22 cellular contexts compared by ENCODE assay signal in genomic region chr15:93036922-93037321, GRCh38. TPM values are rescaled to one million over a fixed set of nuclear protein-coding genes. Genes with fewer than 3 reads are reported as not detected.
DNase-seq lines count a peak whose midpoint lies in the region; ATAC-seq, FAIRE-seq and TF ChIP-seq lines count a peak whose summit lies in the region.
"Had no signal": no experiment of that assay in that cellular context is flagged by ENCODE, and none has a peak within 500 bp of the region (broad histone marks: within the 10 kb centered on the region; RNA-seq: fewer than 3 reads in every experiment).

No MANE protein-coding gene starts in this region.

- TF ChIP-seq CTCF in left ventricle myocardium inferior (IDR thresholded peaks at IDR 0.05; ENCODE audit: borderline replicate concordance): no peak
- no peak for TF ChIP-seq CTCF in right atrium auricular region (IDR thresholded peaks at IDR 0.05)
- TF ChIP-seq CTCF in K562 (IDR thresholded peaks at IDR 0.05 in 2 of 3, conservative IDR thresholded peaks at IDR 0.05 in 1 of 3; ENCODE audit: insufficient read depth in 2 of 3, low read depth in 1 of 3, low read length in 3 of 3): no peak
- TF ChIP-seq CTCF in vagina (IDR thresholded peaks at IDR 0.05): no peak

- ATAC-seq in K562: peak; percentile 15
- ATAC-seq in naive thymus-derived CD4-positive, alpha-beta T cell: peak; percentile 19
- no peak for ATAC-seq in natural killer cell treated with Interleukin-12 subunit alpha and Interleukin-12 subunit beta and Interleukin-15 and Interleukin-18, amount 100 ng/mL, for 72 hours
- ATAC-seq: WTC11 had no signal

- H3K36me3 Mint-ChIP-seq in naive thymus-derived CD4-positive, alpha-beta T cell: no peaks in the 10 kb centered on the region
- no peaks in the 10 kb centered on the region for H3K36me3 Mint-ChIP-seq in natural killer cell treated with Interleukin-12 subunit alpha and Interleukin-12 subunit beta and Interleukin-15 and Interleukin-18, amount 100 ng/mL, for 72 hours
- H3K36me3 Mint-ChIP-seq: CD4-positive, alpha-beta memory T cell; stimulated activated effector memory CD8-positive, alpha-beta T cell treated with anti-CD3 and anti-CD28 coated beads, Interleukin-12 subunit alpha, Interleukin-12 subunit beta, amount 100 ng/mL, for 72 hours had no signal

- TF ChIP-seq POLR2A in K562 (conservative IDR thresholded peaks at IDR 0.05): no peak
- TF ChIP-seq POLR2A in vagina (IDR thresholded peaks at IDR 0.05): no peak

- no peaks in the 10 kb centered on the region; the same call in 1 of the 2 replicates for H4K20me1 ChIP-seq in K562 (replicated peaks; ENCODE audit: control insufficient read depth, insufficient read depth, low read length)

- CTCF ChIA-PET in K562 (lab: Yijun Ruan, JAX; ENCODE audit: low intra/inter-chr PET ratio): no interaction called here
- CTCF ChIA-PET in naive thymus-derived CD4-positive, alpha-beta T cell (lab: Charles Lee): no interaction called here

- TF ChIP-seq EP300 in K562 (IDR thresholded peaks at IDR 0.05; ENCODE audit: low read length): no peak

- DNase-seq in left ventricle myocardium inferior (no peak), right atrium auricular region (ENCODE audit: low spot score) (no peak), K562 (ENCODE audit: extremely low read depth in 1 of 4, low spot score in 3 of 4) (no peak), vagina (ENCODE audit: extremely low spot score in 2 of 2) (no peak), AML-193 (lab: John Stamatoyannopoulos, UW) (no peak)
- no peak for DNase-seq in naive thymus-derived CD4-positive, alpha-beta T cell
- DNase-seq in stimulated activated CD4-positive, alpha-beta T cell treated with anti-CD3 and anti-CD28 coated beads, Interleukin-4, amount 100 ng/mL, for 24 hours: no peak
- DNase-seq in natural killer cell treated with Interleukin-12 subunit alpha and Interleukin-12 subunit beta and Interleukin-15 and Interleukin-18, amount 100 ng/mL, for 72 hours (ENCODE audit: low spot score): no peak
- DNase-seq: activated CD4-positive, alpha-beta T cell treated with anti-CD3 and anti-CD28 coated beads, Interleukin-2, amount 50 U/mL, for 4 hours; activated naive CD4-positive, alpha-beta T cell; CD4-positive, alpha-beta memory T cell; effector CD4-positive, alpha-beta T cell; NCI-H1436 had no signal

- H3K4me2 ChIP-seq in K562 (ENCODE audit: insufficient read depth, low read length): 0 out of 2 replicates have a peak overlapping the region, but pooled peaks have one; percentile 26
- H3K4me2 ChIP-seq: neural progenitor cell had no signal

- no peaks in the 10 kb centered on the region for H3K79me2 ChIP-seq in K562 (ENCODE audit: control insufficient read depth, insufficient read depth, low read length)

- in situ Hi-C loops in K562 (cut with MboI): loop anchor here (5.0 to 25.0 kb wide), 2 partner anchors 1085 to 1275 kb away; no protein-coding TSS in a partner anchor

- H3K4me3 ChIP-seq in left ventricle myocardium inferior (no peak overlapping the region), right atrium auricular region (no peak overlapping the region), K562 (no peak overlapping the region), vagina (no peak overlapping the region)
- H3K4me3 ChIP-seq in naive thymus-derived CD4-positive, alpha-beta T cell (ENCODE audit: low read length): no peak overlapping the region
- H3K4me3 ChIP-seq: neural progenitor cell, SK-N-MC had no signal

- H3K9me3 ChIP-seq in left ventricle myocardium inferior (replicated peaks) (no peaks in the 10 kb centered on the region), right atrium auricular region (no peaks in the 10 kb centered on the region), K562 (replicated peaks; ENCODE audit: control insufficient read depth, insufficient read depth, low read depth, low read length) (no peaks in the 10 kb centered on the region), vagina (no peaks in the 10 kb centered on the region)
- no peaks in the 10 kb centered on the region for H3K9me3 ChIP-seq in naive thymus-derived CD4-positive, alpha-beta T cell (ENCODE audit: control insufficient read depth in 2 of 3, low read length in 3 of 3)

- H2AFZ ChIP-seq in K562 (ENCODE audit: low read depth, low read length): peak overlapping the region; percentile 91
- H2AFZ ChIP-seq: neural progenitor cell had no signal

- POLR2A ChIA-PET in K562 (lab: Yijun Ruan, JAX): interaction anchor here (0.6 to 1.5 kb wide), 4 partner anchors 8 to 303 kb away, joined by 3 to 6 read pairs (median 4); no protein-coding TSS in a partner anchor
- POLR2A ChIA-PET in naive thymus-derived CD4-positive, alpha-beta T cell (lab: Charles Lee): no interaction called here

- H3K4me1 ChIP-seq in left ventricle myocardium inferior (peaks cover 9% of the 10 kb centered on the region), right atrium auricular region (peaks cover 0 to 6% of the 10 kb centered on the region in 2 donors), K562 (replicated peaks in 1 of 2; ENCODE audit: control insufficient read depth in 2 of 2, insufficient read depth in 2 of 2, low read length in 2 of 2) (peaks cover 10 to 20% of the 10 kb centered on the region in 2 experiments; a peak in 4 of 5 replicates), vagina (peaks cover 20% of the 10 kb centered on the region)
- H3K4me1 ChIP-seq in naive thymus-derived CD4-positive, alpha-beta T cell (ENCODE audit: control insufficient read depth in 2 of 2, insufficient read depth in 2 of 2, low read length in 2 of 2): no peaks in the 10 kb centered on the region

- BruUV-seq in K562 (replicated peaks; lab: Mats Ljungman, UMichigan): no TSS peak

- 15% methylated on average over 18 of the region's 18 CpGs for WGBS in K562 (ENCODE audit: insufficient coverage, low coverage, missing lambda C conversion rate)

- H3K27me3 ChIP-seq in left ventricle myocardium inferior (ENCODE audit: low read depth) (peaks cover 11% of the 10 kb centered on the region), right atrium auricular region (no peaks in the 10 kb centered on the region), K562 (ENCODE audit: control insufficient read depth in 2 of 2, insufficient read depth in 2 of 2, low read length in 2 of 2) (peaks cover 9 to 38% of the 10 kb centered on the region in 2 experiments), vagina (no peaks in the 10 kb centered on the region)
- H3K27me3 ChIP-seq in naive thymus-derived CD4-positive, alpha-beta T cell (ENCODE audit: control insufficient read depth in 2 of 2, insufficient read depth in 2 of 2, low read length in 2 of 2): no peaks in the 10 kb centered on the region
- H3K27me3 ChIP-seq: neural progenitor cell had no signal

- no peak for TF ChIP-seq RAD21 in K562 (CRISPR knock-in tag; conservative IDR thresholded peaks at IDR 0.05 in 1 of 2, IDR thresholded peaks at IDR 0.05 in 1 of 2)

- 0 out of 4 replicates have a peak overlapping the region, but pooled peaks of 1 of the 2 experiments have one; percentile 1 for H3K9ac ChIP-seq in K562 (ENCODE audit: insufficient read depth in 1 of 2, low read depth in 2 of 2, low read length in 2 of 2)
- H3K9ac ChIP-seq: neural progenitor cell had no signal

- H3K9me1 ChIP-seq in K562 (ENCODE audit: control insufficient read depth, insufficient read depth, low read length): peaks cover 5% of the 10 kb centered on the region

- no peaks in the 10 kb centered on the region for H3K9me3 Mint-ChIP-seq in naive thymus-derived CD4-positive, alpha-beta T cell
- no peaks in the 10 kb centered on the region for H3K9me3 Mint-ChIP-seq in natural killer cell treated with Interleukin-12 subunit alpha and Interleukin-12 subunit beta and Interleukin-15 and Interleukin-18, amount 100 ng/mL, for 72 hours
- H3K9me3 Mint-ChIP-seq: central memory CD8-positive, alpha-beta T cell; mesothelial cell of epicardium; neural progenitor cell; stimulated activated effector memory CD8-positive, alpha-beta T cell treated with anti-CD3 and anti-CD28 coated beads, Interleukin-12 subunit alpha, Interleukin-12 subunit beta, amount 100 ng/mL, for 72 hours had no signal

- H3K4me1 Mint-ChIP-seq in naive thymus-derived CD4-positive, alpha-beta T cell: peaks cover 4 to 11% (median 5%) of the 10 kb centered on the region in 7 donors
- peaks cover 8 to 12% of the 10 kb centered on the region in 2 donors for H3K4me1 Mint-ChIP-seq in natural killer cell treated with Interleukin-12 subunit alpha and Interleukin-12 subunit beta and Interleukin-15 and Interleukin-18, amount 100 ng/mL, for 72 hours (ENCODE audit: low read depth in 2 of 2)

- no peak for FAIRE-seq in K562 (lab: Jason Lieb, UNC)
- FAIRE-seq: GM19239 had no signal

- H3K4me3 Mint-ChIP-seq in naive thymus-derived CD4-positive, alpha-beta T cell: peak overlapping the region in 1 of 10 donors; percentile 14
- no peak overlapping the region for H3K4me3 Mint-ChIP-seq in natural killer cell treated with Interleukin-12 subunit alpha and Interleukin-12 subunit beta and Interleukin-15 and Interleukin-18, amount 100 ng/mL, for 72 hours
- H3K4me3 Mint-ChIP-seq: central memory CD8-positive, alpha-beta T cell; mesothelial cell of epicardium; neural progenitor cell; WTC11 had no signal

- H3K36me3 ChIP-seq in left ventricle myocardium inferior: no peaks in the 10 kb centered on the region
- H3K36me3 ChIP-seq in right atrium auricular region: no peaks in the 10 kb centered on the region
- H3K36me3 ChIP-seq in K562 (ENCODE audit: control insufficient read depth, insufficient read depth, low read length): no peaks in the 10 kb centered on the region
- no peaks in the 10 kb centered on the region for H3K36me3 ChIP-seq in naive thymus-derived CD4-positive, alpha-beta T cell (ENCODE audit: control insufficient read depth in 2 of 3, insufficient read depth in 3 of 3, low read length in 3 of 3)
- no peaks in the 10 kb centered on the region for H3K36me3 ChIP-seq in vagina
- H3K36me3 ChIP-seq: neural progenitor cell had no signal

- no peak overlapping the region for H3K27ac Mint-ChIP-seq in naive thymus-derived CD4-positive, alpha-beta T cell
- H3K27ac Mint-ChIP-seq in natural killer cell treated with Interleukin-12 subunit alpha and Interleukin-12 subunit beta and Interleukin-15 and Interleukin-18, amount 100 ng/mL, for 72 hours: no peak overlapping the region
- H3K27ac Mint-ChIP-seq: CD4-positive, alpha-beta memory T cell; mesothelial cell of epicardium had no signal

- H3K27ac ChIP-seq in left ventricle myocardium inferior (replicated peaks) (peak overlapping the region; percentile 56), right atrium auricular region (peak overlapping the region in 1 of 2 donors; percentile 42), K562 (ENCODE audit: extremely low read depth, low read depth, low read length) (no peak overlapping the region), vagina (peak overlapping the region; percentile 39)
- H3K27ac ChIP-seq in naive thymus-derived CD4-positive, alpha-beta T cell (ENCODE audit: low read depth, low read length): no peak overlapping the region
- H3K27ac ChIP-seq: neural progenitor cell, SK-N-MC had no signal

- H3K27me3 Mint-ChIP-seq in naive thymus-derived CD4-positive, alpha-beta T cell: peaks cover 0 to 4% (median 0%) of the 10 kb centered on the region in 5 donors
- peaks cover 0 to 2% of the 10 kb centered on the region in 2 donors for H3K27me3 Mint-ChIP-seq in natural killer cell treated with Interleukin-12 subunit alpha and Interleukin-12 subunit beta and Interleukin-15 and Interleukin-18, amount 100 ng/mL, for 72 hours
- H3K27me3 Mint-ChIP-seq: CD4-positive, alpha-beta memory T cell; central memory CD8-positive, alpha-beta T cell had no signal

- intact Hi-C loops in left ventricle myocardium inferior (cut with micrococcal nuclease) (loop anchor here (10.0 kb wide), 1 partner anchor 1288 kb away; no protein-coding TSS in a partner anchor), K562 (cut with micrococcal nuclease) (loop anchor here (2.0 to 10.0 kb wide), 2 partner anchors 16 to 242 kb away; no protein-coding TSS in a partner anchor), vagina (cut with DNase I) (loop anchor here (10.0 kb wide), 1 partner anchor 948 kb away; no protein-coding TSS in a partner anchor)
- intact Hi-C loops in naive thymus-derived CD4-positive, alpha-beta T cell (cut with micrococcal nuclease): loop anchor here in 1 of 2 donors (10.0 kb wide), 1 partner anchor 958 kb away; no protein-coding TSS in a partner anchor

RNA-seq across cellular contexts. Expression of gene RGMA, which starts 52.1 kb away (rescaled TPM):
- total RNA-seq in left ventricle myocardium inferior (16.9 TPM), right atrium auricular region (1 to 10 TPM; 7.2 to 9.9 TPM), K562 (2014; rRNA removed) (0.05 TPM in 1 of 2 replicates, not detected in the other), K562 (2014; rRNA removed; fragmentation: Illumina TruSeq; extraction: Trizol) (not detected in 2 replicates), K562 (2015; rRNA removed; fragmentation: Illumina TruSeq; extraction: Trizol) (not detected in 2 replicates), K562 (2021) (0.04 TPM in 1 of 2 replicates, not detected in the other), vagina (21.6 TPM)
- not detected in 2 replicates for total RNA-seq in K562 (2011; cell fraction: chromatin; rRNA removed; ENCODE audit: low replicate concordance)
- 0.53 TPM in 1 of 2 replicates, not detected in the other for total RNA-seq in K562 (2011; cell fraction: nucleolus; rRNA removed)
- not detected in 2 replicates for total RNA-seq in K562 (2011; cell fraction: nucleoplasm; rRNA removed)
- polyA plus RNA-seq in K562 (2011; rRNA removed) (not detected in 2 replicates), K562 (2014; fragmentation: Illumina TruSeq; extraction: Trizol) (not detected in 2 replicates), K562 (2014; fragmentation: Nextera tagmentation; extraction: Ambion mirVana) (under 1 TPM; 0.03 TPM), K562 (2014; rRNA removed) (not detected in 2 replicates)
- polyA plus RNA-seq in K562 (2011; cell fraction: cytosol; rRNA removed): not detected in 2 replicates
- not detected in 2 replicates for polyA plus RNA-seq in K562 (2011; cell fraction: nucleus; rRNA removed)
- polyA plus RNA-seq in K562 (2012): 0.12 and 0.28 TPM in 2 replicates
- not detected in 2 replicates for polyA minus RNA-seq in K562 (2011; rRNA and poly(A)+ RNA removed)
- polyA minus RNA-seq in K562 (2011; cell fraction: cytosol; rRNA and poly(A)+ RNA removed): not detected in 2 replicates
- not detected in 2 replicates for polyA minus RNA-seq in K562 (2011; cell fraction: nucleus; rRNA and poly(A)+ RNA removed)
- 1 to 10 TPM in 1 of 5 experiments, not detected in 4; 1.1 TPM for total RNA-seq in naive thymus-derived CD4-positive, alpha-beta T cell
- polyA plus RNA-seq in naive thymus-derived CD4-positive, alpha-beta T cell: not detected
- not detected for total RNA-seq in natural killer cell treated with Interleukin-12 subunit alpha and Interleukin-12 subunit beta and Interleukin-15 and Interleukin-18, amount 100 ng/mL, for 72 hours
- total RNA-seq: CD4-positive, alpha-beta memory T cell; M059J; OCI-LY7 had no signal
- polyA plus RNA-seq: CD4-positive, alpha-beta memory T cell had no signal

Comparison
In these comparisons a context has a peak if more than half of its experiments do, and no peak if none do; other contexts are left out.
1. H3K27ac ChIP-seq: peak in left ventricle myocardium inferior (single experiment) and vagina (single experiment); none in K562 (single experiment) and naive thymus-derived CD4-positive, alpha-beta T cell (single experiment).
2. ATAC-seq: peak in K562 (single experiment) and naive thymus-derived CD4-positive, alpha-beta T cell (single experiment); none in natural killer cell treated with Interleukin-12 subunit alpha and Interleukin-12 subunit beta and Interleukin-15 and Interleukin-18, amount 100 ng/mL, for 72 hours (0 of 2).